ENCODE assay signal across 17 cellular contexts in the genomic region with DNA sequence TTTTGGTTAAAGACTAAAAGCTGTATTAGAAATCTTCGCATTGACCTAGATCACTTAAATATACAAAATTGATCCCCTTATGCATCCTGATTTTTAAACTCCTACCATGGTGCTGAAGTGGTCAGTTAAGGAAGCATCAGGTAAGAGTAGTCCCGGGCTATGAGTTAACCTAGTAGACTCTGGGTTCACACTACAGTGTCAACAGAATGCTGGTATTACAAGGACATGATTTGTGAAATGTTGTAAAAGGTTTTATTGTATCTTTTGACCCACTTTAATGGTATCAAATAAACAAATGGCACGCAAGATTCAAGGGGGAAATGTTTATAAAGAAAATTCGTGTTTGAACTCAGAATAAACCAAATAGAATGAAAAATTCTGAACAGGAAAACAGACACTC. TPM values are rescaled to one million over a fixed set of nuclear protein-coding genes. Genes with fewer than 3 reads are reported as not detected.
DNase-seq lines count a peak whose midpoint lies in the region; ATAC-seq and TF ChIP-seq lines count a peak whose summit lies in the region.
"Had no signal": no experiment of that assay in that cellular context is flagged by ENCODE, and none has a peak within 500 bp of the region (broad histone marks: within the 10 kb centered on the region; RNA-seq: fewer than 3 reads in every experiment).

No MANE protein-coding gene starts in this region.

- no peaks in the 10 kb centered on the region for H3K9me3 ChIP-seq in SJCRH30 (replicated peaks)
- H3K9me3 ChIP-seq in osteoblast (ENCODE audit: low read depth, low read length), result no peaks in the 10 kb centered on the region
- H3K9me3 ChIP-seq in gastrocnemius medialis, result no peaks in the 10 kb centered on the region
- H3K9me3 ChIP-seq: HAP-1, pancreas, thyroid gland had no signal

- no peaks in the 10 kb centered on the region for H4K20me1 ChIP-seq in osteoblast (ENCODE audit: insufficient read depth, low read length)

- no peaks in the 10 kb centered on the region for H3K79me2 ChIP-seq in osteoblast (ENCODE audit: insufficient read depth, low read length)

- CTCF ChIA-PET in HEK293T (lab: Yijun Ruan, JAX), result no interaction called here

- POLR2A ChIA-PET in HEK293T (lab: Yijun Ruan, JAX), result no interaction called here

- intact Hi-C loops in gastrocnemius medialis (cut with DNase I; ENCODE audit: low total_unique reads), result no loop called here

- peaks cover 12% of the 10 kb centered on the region for H3K36me3 ChIP-seq in SJCRH30
- no peaks in the 10 kb centered on the region for H3K36me3 ChIP-seq in osteoblast (ENCODE audit: insufficient read depth, low read length)
- no peaks in the 10 kb centered on the region for H3K36me3 ChIP-seq in gastrocnemius medialis
- H3K36me3 ChIP-seq: HAP-1, pancreas, thyroid gland had no signal

- H3K27ac ChIP-seq in SJCRH30 (peak overlapping the region; percentile 26; the same call in 1 of the 2 replicates), coronary artery (peak overlapping the region; percentile 24 to 51), osteoblast (ENCODE audit: low read depth, low read length) (peak overlapping the region; percentile 89), gastrocnemius medialis (no peak overlapping the region)
- H3K27ac ChIP-seq: C4-2B, pancreas, thyroid gland had no signal

- ATAC-seq in gastrocnemius medialis, result no peak

- H3K27me3 ChIP-seq in SJCRH30 (no peaks in the 10 kb centered on the region), osteoblast (ENCODE audit: insufficient read depth, low read length) (no peaks in the 10 kb centered on the region), gastrocnemius medialis (no peaks in the 10 kb centered on the region)
- H3K27me3 ChIP-seq: pancreas, thyroid gland had no signal

- H3K4me1 ChIP-seq in SJCRH30, result peaks cover 11% of the 10 kb centered on the region
- peaks cover 42% of the 10 kb centered on the region for H3K4me1 ChIP-seq in osteoblast (ENCODE audit: insufficient read depth, low read length)
- no peaks in the 10 kb centered on the region for H3K4me1 ChIP-seq in gastrocnemius medialis
- H3K4me1 ChIP-seq: pancreas, thyroid gland had no signal

- TF ChIP-seq CTCF in coronary artery (IDR thresholded peaks at IDR 0.05) (no peak), osteoblast (IDR thresholded peaks at IDR 0.05; ENCODE audit: extremely low read depth, low read depth, low read length) (no peak), gastrocnemius medialis (IDR thresholded peaks at IDR 0.05 in 4 of 5, conservative IDR thresholded peaks at IDR 0.05 in 1 of 5) (no peak)

- TF ChIP-seq POLR2A in gastrocnemius medialis (IDR thresholded peaks at IDR 0.05), result no peak

- no peak overlapping the region for H2AFZ ChIP-seq in osteoblast (ENCODE audit: low read length)

- H3K4me3 ChIP-seq in SJCRH30, result no peak overlapping the region
- H3K4me3 ChIP-seq in coronary artery, result no peak overlapping the region
- no peak overlapping the region for H3K4me3 ChIP-seq in osteoblast (ENCODE audit: insufficient read depth, low read length)
- no peak overlapping the region for H3K4me3 ChIP-seq in gastrocnemius medialis
- H3K4me3 ChIP-seq: HAP-1, pancreas, thyroid gland had no signal

- DNase-seq in HEK293T (ENCODE audit: extremely low spot score) (no peak), SJCRH30 (no peak), coronary artery (ENCODE audit: low spot score) (no peak), osteoblast (ENCODE audit: insufficient read length, low spot score, missing footprints) (no peak), NCI-H187 treated with DMSO at 0.1 percent for 48 hours (lab: John Stamatoyannopoulos, UW) (no peak), SW480 (ENCODE audit: low spot score) (no peak), gastrocnemius medialis (no peak)
- DNase-seq: activated CD8-positive, alpha-beta memory T cell treated with anti-CD3 and anti-CD28 coated beads, Interleukin-2, amount 50 U/mL, for 4 hours; activated naive CD4-positive, alpha-beta T cell treated with anti-CD3 and anti-CD28 coated beads, Interleukin-2, amount 50 U/mL, for 16 hours; DMS79 treated with DMSO at 0.1 percent for 48 hours; NCI-H2107; NCI-H69; OCI-M1; pancreas; thyroid gland had no signal

- peak overlapping the region; percentile 25 for H3K4me2 ChIP-seq in osteoblast (ENCODE audit: insufficient read depth, low read length)

- in situ Hi-C loops in gastrocnemius medialis (cut with MboI; ENCODE audit: low sequenced_read_pairs in 4 of 4), result loop anchor here in 3 of 4 donors (10.0 to 25.0 kb wide), 5 partner anchors 107 to 337 kb away; no protein-coding TSS in a partner anchor

TF ChIP-seq in HEK293T, 16 proteins besides CTCF, POLR2A, EP300 and RAD21:
- TF ChIP-seq CTBP1 (IDR thresholded peaks at IDR 0.05; ENCODE audit: borderline replicate concordance), result no peak
- TF ChIP-seq BHLHE40 (IDR thresholded peaks at IDR 0.05; ENCODE audit: borderline replicate concordance), result no peak
- no peak for TF ChIP-seq ZNF384 (IDR thresholded peaks at IDR 0.05)
- TF ChIP-seq ARNT (IDR thresholded peaks at IDR 0.05), result peak; percentile 84

RNA-seq across cellular contexts. Expression of gene RTKN2, which starts 36.8 kb away (rescaled TPM):
- 11.7 and 13.3 TPM in 2 replicates for total RNA-seq in SJCRH30 (2014; rRNA removed; shearing (Covaris generic))
- total RNA-seq in osteoblast (7.7 and 8.0 TPM in 2 replicates), gastrocnemius medialis (not detected)

Comparison
In these comparisons a context has a peak if more than half of its experiments do, and no peak if none do; other contexts are left out.
1. H3K27ac ChIP-seq: peak in SJCRH30 (single experiment), coronary artery (2 of 2) and osteoblast (single experiment); none in gastrocnemius medialis (0 of 4).